ENCODE assay signal across 18 cellular contexts in the genomic region with DNA sequence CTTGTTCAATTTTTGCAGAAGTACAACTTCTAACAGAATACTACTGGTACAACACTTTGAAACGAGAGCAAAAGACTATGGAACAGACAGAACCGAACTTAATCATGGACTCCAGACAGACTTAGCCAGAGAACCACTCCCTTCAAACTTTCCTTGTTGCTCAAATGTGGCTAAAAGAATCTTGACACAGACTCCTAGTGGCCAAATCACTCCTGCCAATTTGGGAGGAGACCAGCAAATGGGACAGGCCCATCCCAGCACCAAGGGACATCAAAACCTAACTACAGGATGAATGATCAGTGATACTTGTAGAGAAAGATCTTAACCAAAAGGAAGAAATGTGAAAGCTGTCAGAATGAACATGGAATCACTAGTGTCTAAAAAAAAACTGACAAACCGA.
"Had no signal": no experiment of that assay in that cellular context is flagged by ENCODE, and none has a peak within 500 bp of the region (broad histone marks: within the 10 kb centered on the region; RNA-seq: fewer than 3 reads in every experiment).

No MANE protein-coding gene starts in this region.

- H3K27ac ChIP-seq: lower lobe of right lung, ovary, tibial artery had no signal

- H3K36me3 Mint-ChIP-seq: naive B cell; stimulated activated memory B cell treated with anti-CD40 and anti-IgM and Interleukin-4, amounts not matched to agents 10 μg/mL and 1 μg/mL and 100 μg/mL, for 72 hours had no signal

- H3K4me3 Mint-ChIP-seq: activated naive CD8-positive, alpha-beta T cell treated with anti-CD3 and anti-CD28 coated beads, Interleukin-2, amount 50 U/mL, for 24 hours; activated T-helper 17 cell treated with anti-CD3 and anti-CD28 coated beads, Interleukin-2, amount 50 U/mL, for 72 hours; dendritic cell treated with granulocyte-macrophage colony-stimulating factor and Interleukin-4, amounts not matched to agents 40 ng/mL and 50 ng/mL, for 4 days; naive B cell; stimulated activated memory B cell treated with anti-CD40 and anti-IgM and Interleukin-4, amounts not matched to agents 10 μg/mL and 1 μg/mL and 100 μg/mL, for 72 hours had no signal

- H3K27me3 ChIP-seq: ovary had no signal

- H3K9me3 Mint-ChIP-seq: activated T-helper 17 cell treated with anti-CD3 and anti-CD28 coated beads, Interleukin-2, amount 50 U/mL, for 72 hours; dendritic cell treated with granulocyte-macrophage colony-stimulating factor and Interleukin-4, amounts not matched to agents 40 ng/mL and 50 ng/mL, for 4 days had no signal

- H3K4me3 ChIP-seq: lower lobe of right lung, ovary, tibial artery had no signal

- H3K36me3 ChIP-seq: lower lobe of right lung, ovary, tibial artery had no signal

- H3K9me3 ChIP-seq: lower lobe of right lung, ovary, tibial artery had no signal

- DNase-seq: activated CD4-positive, alpha-beta T cell treated with anti-CD3 and anti-CD28 coated beads, Interleukin-2, amount 50 U/mL, for 48 hours; activated CD4-positive, CD25-positive, alpha-beta regulatory T cell treated with anti-CD3 and anti-CD28 coated beads, Interleukin-2, amount 50 U/mL, for 72 hours; activated naive CD4-positive, alpha-beta T cell treated with Interleukin-2 at 50 U/mL for 16 hours; activated naive CD8-positive, alpha-beta T cell treated with anti-CD3 and anti-CD28 coated beads, Interleukin-2, amount 50 U/mL, for 24 hours; aorta; effector memory CD4-positive, alpha-beta T cell; foreskin melanocyte; lower lobe of right lung; naive B cell; ovary; stimulated activated CD4-positive, alpha-beta T cell treated with anti-CD3 and anti-CD28 coated beads, Interleukin-12 subunit alpha, Interleukin-12 subunit beta, amount 100 ng/mL, for 4 hours; stimulated activated CD4-positive, alpha-beta T cell treated with anti-CD3 and anti-CD28 coated beads, Interleukin-2, amount 100 ng/mL, for 24 hours; T-helper 1 cell; T1000; tibial artery had no signal

- H3K4me1 Mint-ChIP-seq: activated naive CD8-positive, alpha-beta T cell treated with anti-CD3 and anti-CD28 coated beads, Interleukin-2, amount 50 U/mL, for 24 hours; activated T-helper 17 cell treated with anti-CD3 and anti-CD28 coated beads, Interleukin-2, amount 50 U/mL, for 72 hours; naive B cell; stimulated activated memory B cell treated with anti-CD40 and anti-IgM and Interleukin-4, amounts not matched to agents 10 μg/mL and 1 μg/mL and 100 μg/mL, for 72 hours had no signal

- ATAC-seq: activated naive CD8-positive, alpha-beta T cell treated with anti-CD3 and anti-CD28 coated beads, Interleukin-2, amount 50 U/mL, for 24 hours; activated T-helper 17 cell treated with anti-CD3 and anti-CD28 coated beads, Interleukin-2, amount 50 U/mL, for 72 hours; lower lobe of right lung; stimulated activated memory B cell treated with anti-CD40 and anti-IgM and Interleukin-4, amounts not matched to agents 10 μg/mL and 1 μg/mL and 100 μg/mL, for 72 hours had no signal

- H3K4me1 ChIP-seq: lower lobe of right lung, tibial artery had no signal

- H3K27ac Mint-ChIP-seq: activated naive CD8-positive, alpha-beta T cell treated with anti-CD3 and anti-CD28 coated beads, Interleukin-2, amount 50 U/mL, for 24 hours; activated T-helper 17 cell treated with anti-CD3 and anti-CD28 coated beads, Interleukin-2, amount 50 U/mL, for 72 hours; dendritic cell treated with granulocyte-macrophage colony-stimulating factor and Interleukin-4, amounts not matched to agents 40 ng/mL and 50 ng/mL, for 4 days; naive B cell; stimulated activated memory B cell treated with anti-CD40 and anti-IgM and Interleukin-4, amounts not matched to agents 10 μg/mL and 1 μg/mL and 100 μg/mL, for 72 hours had no signal
